In genomic region chr4:108335081-108335480, GRCh38 we compare ENCODE assay signal across 22 cellular contexts.
DNase-seq lines count a peak whose midpoint lies in the region; ATAC-seq and TF ChIP-seq lines count a peak whose summit lies in the region.
"Had no signal": no experiment of that assay in that cellular context is flagged by ENCODE, and none has a peak within 500 bp of the region (broad histone marks: within the 10 kb centered on the region; RNA-seq: fewer than 3 reads in every experiment).

No MANE protein-coding gene starts in this region.

- H3K4me1 ChIP-seq in ectodermal cell (ENCODE audit: control insufficient read depth, insufficient read depth, low read length) (peaks cover 14% of the 10 kb centered on the region), neuronal stem cell (ENCODE audit: control insufficient read depth in 2 of 2, insufficient read depth in 1 of 2, low read depth in 1 of 2, low read length in 2 of 2) (peaks cover 0 to 24% of the 10 kb centered on the region in 2 donors)

- H3K9me3 ChIP-seq in WERI-Rb-1 (ENCODE audit: severe bottlenecking) (no peaks in the 10 kb centered on the region), ectodermal cell (ENCODE audit: control insufficient read depth, low read length) (no peaks in the 10 kb centered on the region), neuronal stem cell (replicated peaks in 1 of 2; ENCODE audit: control insufficient read depth in 2 of 2, insufficient read depth in 1 of 2, low read depth in 1 of 2, low read length in 2 of 2) (no peaks in the 10 kb centered on the region)
- H3K9me3 ChIP-seq: BLaER1 treated with 17β-estradiol and CSF1 and Interleukin-3, amounts not matched to agents 10 nM and 100 nM had no signal

- no peaks in the 10 kb centered on the region for H3K79me1 ChIP-seq in neuronal stem cell (ENCODE audit: low read depth, low read length)

- H4K8ac ChIP-seq in neuronal stem cell (ENCODE audit: low read depth, low read length), result no peak overlapping the region

- H2BK120ac ChIP-seq in neuronal stem cell (ENCODE audit: low read depth, low read length), result no peak overlapping the region

- H3K14ac ChIP-seq in neuronal stem cell (ENCODE audit: low read length), result no peak overlapping the region

- H3K27ac ChIP-seq in WERI-Rb-1, result no peak overlapping the region
- H3K27ac ChIP-seq in ectodermal cell (ENCODE audit: insufficient read depth, low read depth, low read length, poor library complexity, severe bottlenecking), result peak overlapping the region; percentile 56
- peak overlapping the region; percentile 15 for H3K27ac ChIP-seq in neuronal stem cell (replicated peaks; ENCODE audit: low read length)
- H3K27ac ChIP-seq: BLaER1 treated with 17β-estradiol and CSF1 and Interleukin-3, amounts not matched to agents 10 nM and 100 nM had no signal

- H4K91ac ChIP-seq in neuronal stem cell (ENCODE audit: low read depth, low read length, poor library complexity), result no peak overlapping the region

- no peak for ATAC-seq in GM19452 (IDR thresholded peaks at IDR 0.05; ENCODE audit: unreplicated experiment)
- ATAC-seq: CD8-positive, alpha-beta T cell; HCT116 had no signal

- no peak overlapping the region for H2AK5ac ChIP-seq in neuronal stem cell (ENCODE audit: low read depth, low read length)

- H3K27me3 Mint-ChIP-seq in glutamatergic neuron (ENCODE audit: unreplicated experiment), result no peaks in the 10 kb centered on the region
- H3K27me3 Mint-ChIP-seq: B cell had no signal

- H3K4me1 Mint-ChIP-seq in glutamatergic neuron (ENCODE audit: low read depth, unreplicated experiment), result peaks cover 4% of the 10 kb centered on the region
- H3K4me1 Mint-ChIP-seq: B cell had no signal

- H3K9ac ChIP-seq in neuronal stem cell (ENCODE audit: low read depth, low read length, poor library complexity), result no peak overlapping the region
- H3K9ac ChIP-seq: BLaER1 treated with 17β-estradiol and CSF1 and Interleukin-3, amounts not matched to agents 10 nM and 100 nM had no signal

- no peak overlapping the region for H2AFZ ChIP-seq in neuronal stem cell (ENCODE audit: low read length)

- no peaks in the 10 kb centered on the region for H3K36me3 Mint-ChIP-seq in glutamatergic neuron (ENCODE audit: unreplicated experiment)
- H3K36me3 Mint-ChIP-seq: CD8-positive, alpha-beta T cell had no signal

- H3K4me3 Mint-ChIP-seq in glutamatergic neuron (ENCODE audit: unreplicated experiment), result no peak overlapping the region
- H3K4me3 Mint-ChIP-seq: B cell; CD8-positive, alpha-beta T cell; HFFc6 had no signal

- no peak overlapping the region for H2BK12ac ChIP-seq in neuronal stem cell (ENCODE audit: low read length)

- WGBS in ectodermal cell, 2 experiments, result 57 to 68% methylated on average over 7 of the region's 7 CpGs
- WGBS in neuronal stem cell (ENCODE audit: extremely low coverage in 2 of 2, insufficient read length in 2 of 2, insufficient replicate concordance in 1 of 2), 2 donors, result no CpG with 5 or more reads among the region's 7 CpGs

- no peaks in the 10 kb centered on the region for H3K9me3 Mint-ChIP-seq in glutamatergic neuron (ENCODE audit: unreplicated experiment)
- H3K9me3 Mint-ChIP-seq: CD8-positive, alpha-beta T cell; HFFc6 had no signal

- H3K27me3 ChIP-seq in WERI-Rb-1 (ENCODE audit: insufficient read depth, low read depth, severe bottlenecking), result no peaks in the 10 kb centered on the region
- no peaks in the 10 kb centered on the region for H3K27me3 ChIP-seq in ectodermal cell (ENCODE audit: control insufficient read depth, insufficient read depth, low read length, poor library complexity, severe bottlenecking)
- no peaks in the 10 kb centered on the region for H3K27me3 ChIP-seq in neuronal stem cell (ENCODE audit: control insufficient read depth in 3 of 3, insufficient read depth in 3 of 3, low read depth in 1 of 3, low read length in 3 of 3)
- H3K27me3 ChIP-seq: BLaER1 treated with 17β-estradiol and CSF1 and Interleukin-3, amounts not matched to agents 10 nM and 100 nM had no signal

- H3K4me3 ChIP-seq in WERI-Rb-1 (ENCODE audit: low read depth, low read length), result no peak overlapping the region
- no peak overlapping the region for H3K4me3 ChIP-seq in ectodermal cell (ENCODE audit: insufficient read depth, low read depth, low read length)
- no peak overlapping the region for H3K4me3 ChIP-seq in neuronal stem cell (ENCODE audit: low read length in 2 of 2)
- H3K4me3 ChIP-seq: BLaER1 treated with 17β-estradiol and CSF1 and Interleukin-3, amounts not matched to agents 10 nM and 100 nM had no signal

- H3K18ac ChIP-seq in neuronal stem cell (ENCODE audit: low read length), result no peak overlapping the region

- H3K23ac ChIP-seq in neuronal stem cell (ENCODE audit: low read depth, low read length, poor library complexity), result no peak overlapping the region

- no peak overlapping the region for H3K4ac ChIP-seq in neuronal stem cell (ENCODE audit: low read length)

- no peak overlapping the region for H3K4me2 ChIP-seq in neuronal stem cell (ENCODE audit: insufficient read depth, low read length, poor library complexity, severe bottlenecking)
- H3K4me2 ChIP-seq: BLaER1 treated with 17β-estradiol and CSF1 and Interleukin-3, amounts not matched to agents 10 nM and 100 nM had no signal

- no peak overlapping the region for H2BK5ac ChIP-seq in neuronal stem cell (ENCODE audit: low read length)

- peak; percentile 62 for DNase-seq in ELF-1 (ENCODE audit: low read depth, low spot score)
- peak; percentile 51 for DNase-seq in WERI-Rb-1
- peak; percentile 35 for DNase-seq in neuronal stem cell (ENCODE audit: low spot score)
- DNase-seq in NCI-H226, result no peak
- no peak for DNase-seq in glutamatergic neuron
- no peak for DNase-seq in stimulated activated CD4-positive, alpha-beta T cell treated with anti-CD3 and anti-CD28 coated beads, Interleukin-15, amount 100 ng/mL, for 24 hours
- DNase-seq: 8988T; CD8-positive, alpha-beta T cell; COR-L47; DMS 273 treated with DMSO at 0.1 percent for 48 hours; DMS53; DND-41; EL; GOT3; H7; HFFc6; IMR-90 had no signal

- no peak overlapping the region for H3K27ac Mint-ChIP-seq in glutamatergic neuron (ENCODE audit: unreplicated experiment)
- H3K27ac Mint-ChIP-seq: B cell; CD8-positive, alpha-beta T cell; HFFc6 had no signal

- no peak overlapping the region for H2BK15ac ChIP-seq in neuronal stem cell (ENCODE audit: low read length)

- no peaks in the 10 kb centered on the region for H3K36me3 ChIP-seq in WERI-Rb-1
- H3K36me3 ChIP-seq in ectodermal cell (ENCODE audit: control insufficient read depth, insufficient read depth, low read length), result no peaks in the 10 kb centered on the region
- no peaks in the 10 kb centered on the region for H3K36me3 ChIP-seq in neuronal stem cell (replicated peaks in 1 of 2; ENCODE audit: control insufficient read depth in 2 of 2, insufficient read depth in 2 of 2, low read length in 2 of 2)
- H3K36me3 ChIP-seq: BLaER1 treated with 17β-estradiol and CSF1 and Interleukin-3, amounts not matched to agents 10 nM and 100 nM had no signal

- TF ChIP-seq CTCF in WERI-Rb-1 (IDR thresholded peaks at IDR 0.05; ENCODE audit: low read depth, low read length), result no peak
- no peak for TF ChIP-seq CTCF in glutamatergic neuron (IDR thresholded peaks at IDR 0.05; ENCODE audit: partially characterized antibody, unreplicated experiment)

Comparison
In these comparisons a context has a peak if more than half of its experiments do, and no peak if none do; other contexts are left out.
1. DNase-seq: peak in ELF-1 (single experiment), WERI-Rb-1 (single experiment) and neuronal stem cell (single experiment); none in NCI-H226 (single experiment), glutamatergic neuron (single experiment) and stimulated activated CD4-positive, alpha-beta T cell treated with anti-CD3 and anti-CD28 coated beads, Interleukin-15, amount 100 ng/mL, for 24 hours (single experiment).